13 cellular contexts compared by ENCODE assay signal in genomic region chr1:67939942-67940341, GRCh38.
DNase-seq lines count a peak whose midpoint lies in the region; ATAC-seq and TF ChIP-seq lines count a peak whose summit lies in the region.
"Had no signal": no experiment of that assay in that cellular context is flagged by ENCODE, and none has a peak within 500 bp of the region (broad histone marks: within the 10 kb centered on the region; RNA-seq: fewer than 3 reads in every experiment).

No MANE protein-coding gene starts in this region.

- H3K9ac ChIP-seq in fibroblast of lung (ENCODE audit: insufficient read depth, low read length) = no peak overlapping the region

- peak in 2 of 3 experiments; percentile 20 to 53 for DNase-seq in NCI-H1417 (lab: John Stamatoyannopoulos, UW)
- DNase-seq in NCI-H1417 treated with DMSO at 0.1 percent for 48 hours (lab: John Stamatoyannopoulos, UW) = no peak
- peak; percentile 44 for DNase-seq in NCI-H69 (lab: John Stamatoyannopoulos, UW)
- DNase-seq in fibroblast of lung (ENCODE audit: low read depth in 2 of 2) = no peak
- no peak for DNase-seq in nephron progenitor cell
- DNase-seq in AG20443 (ENCODE audit: low spot score) = no peak
- no peak for DNase-seq in PC-9
- DNase-seq: C1 segment of cervical spinal cord, NCI-H2081 treated with DMSO at 0.1 percent for 48 hours, NCI-H524 had no signal

- no peaks in the 10 kb centered on the region for H3F3A ChIP-seq in PC-9 (ENCODE audit: insufficient read depth, low read depth)

- H3K4me3 ChIP-seq in fibroblast of lung (replicated peaks in 1 of 4; ENCODE audit: control extremely low read depth in 1 of 4, insufficient read depth in 1 of 4, low read depth in 3 of 4, low read length in 4 of 4) (no peak overlapping the region), PC-9 (no peak overlapping the region)
- H3K4me3 ChIP-seq: GM12878 had no signal

- no peaks in the 10 kb centered on the region for H3K9me3 ChIP-seq in fibroblast of lung (ENCODE audit: control insufficient read depth, insufficient read depth, low read depth, low read length)
- H3K9me3 ChIP-seq in PC-9 (ENCODE audit: insufficient read depth, low read depth) = no peaks in the 10 kb centered on the region

- POLR2A ChIA-PET in PC-9 (lab: Charles Lee; ENCODE audit: unreplicated experiment) = no interaction called here

- H2AFZ ChIP-seq in fibroblast of lung (ENCODE audit: low read length) = peak overlapping the region; percentile 48
- no peak overlapping the region for H2AFZ ChIP-seq in PC-9

- intact Hi-C loops in PC-9 (cut with micrococcal nuclease; ENCODE audit: unreplicated experiment) = no loop called here

- H3K79me2 ChIP-seq in fibroblast of lung (ENCODE audit: control insufficient read depth, insufficient read depth, low read length) (no peaks in the 10 kb centered on the region), PC-9 (ENCODE audit: low read depth) (no peaks in the 10 kb centered on the region)

- BruUV-seq in PC-9 (replicated peaks; lab: Mats Ljungman, UMichigan) = no TSS peak

- H3K27ac ChIP-seq in fibroblast of lung (ENCODE audit: insufficient read depth, low read length) (no peak overlapping the region), PC-9 (no peak overlapping the region)

- H3K9me3 Mint-ChIP-seq in nephron progenitor cell = peaks cover 3% of the 10 kb centered on the region

- H3K27ac Mint-ChIP-seq in nephron progenitor cell = peak overlapping the region; percentile 68

- CTCF ChIA-PET in PC-9 (lab: Charles Lee) = no interaction called here

- H4K20me1 ChIP-seq in fibroblast of lung (ENCODE audit: control insufficient read depth, extremely low read depth, insufficient read depth, low read length) (no peaks in the 10 kb centered on the region), PC-9 (ENCODE audit: insufficient read depth) (no peaks in the 10 kb centered on the region)

- peaks cover 39% of the 10 kb centered on the region for H3K4me1 Mint-ChIP-seq in nephron progenitor cell
- H3K4me1 Mint-ChIP-seq: IgD-negative memory B cell had no signal

- H3K27me3 Mint-ChIP-seq in nephron progenitor cell (ENCODE audit: low read depth, poor library complexity) = peaks cover 5% of the 10 kb centered on the region

- TF ChIP-seq CTCF in fibroblast of lung (conservative IDR thresholded peaks at IDR 0.05 in 1 of 2, IDR thresholded peaks at IDR 0.05 in 1 of 2; ENCODE audit: low read depth in 1 of 2, low read length in 2 of 2) (no peak), nephron progenitor cell (IDR thresholded peaks at IDR 0.05) (no peak), PC-9 (conservative IDR thresholded peaks at IDR 0.05) (no peak)

- H3K27me3 ChIP-seq in fibroblast of lung (ENCODE audit: control insufficient read depth, insufficient read depth, low read length) (no peaks in the 10 kb centered on the region), PC-9 (ENCODE audit: insufficient read depth, low read depth) (no peaks in the 10 kb centered on the region)

- no peaks in the 10 kb centered on the region for H3K36me3 ChIP-seq in fibroblast of lung (ENCODE audit: control insufficient read depth, insufficient read depth, low read length)
- H3K36me3 ChIP-seq in PC-9 (ENCODE audit: low read depth) = no peaks in the 10 kb centered on the region

- H3K36me3 Mint-ChIP-seq in nephron progenitor cell (ENCODE audit: low read depth) = no peaks in the 10 kb centered on the region

- ATAC-seq in GM21367 (IDR thresholded peaks at IDR 0.05; ENCODE audit: unreplicated experiment) = no peak
- ATAC-seq: GM12878 had no signal

- H3K4me2 ChIP-seq in fibroblast of lung (ENCODE audit: extremely low read depth, insufficient read depth, low read length) (no peak overlapping the region), PC-9 (no peak overlapping the region)

- peaks cover 4% of the 10 kb centered on the region for H3K4me1 ChIP-seq in fibroblast of lung (ENCODE audit: control insufficient read depth, extremely low read depth, insufficient read depth, low read length)
- no peaks in the 10 kb centered on the region for H3K4me1 ChIP-seq in PC-9 (replicated peaks; ENCODE audit: insufficient read depth)

- no peaks in the 10 kb centered on the region for H3K9me2 ChIP-seq in PC-9 (ENCODE audit: insufficient read depth)

- H3K4me3 Mint-ChIP-seq in nephron progenitor cell = no peak overlapping the region
- H3K4me3 Mint-ChIP-seq: IgD-negative memory B cell had no signal

Comparison
In these comparisons a context has a peak if more than half of its experiments do, and no peak if none do; other contexts are left out.
1. DNase-seq: peak in NCI-H1417 (2 of 3) and NCI-H69 (single experiment); none in NCI-H1417 treated with DMSO at 0.1 percent for 48 hours (single experiment), fibroblast of lung (0 of 2), nephron progenitor cell (single experiment), AG20443 (single experiment) and PC-9 (0 of 2).